In the genomic region with DNA sequence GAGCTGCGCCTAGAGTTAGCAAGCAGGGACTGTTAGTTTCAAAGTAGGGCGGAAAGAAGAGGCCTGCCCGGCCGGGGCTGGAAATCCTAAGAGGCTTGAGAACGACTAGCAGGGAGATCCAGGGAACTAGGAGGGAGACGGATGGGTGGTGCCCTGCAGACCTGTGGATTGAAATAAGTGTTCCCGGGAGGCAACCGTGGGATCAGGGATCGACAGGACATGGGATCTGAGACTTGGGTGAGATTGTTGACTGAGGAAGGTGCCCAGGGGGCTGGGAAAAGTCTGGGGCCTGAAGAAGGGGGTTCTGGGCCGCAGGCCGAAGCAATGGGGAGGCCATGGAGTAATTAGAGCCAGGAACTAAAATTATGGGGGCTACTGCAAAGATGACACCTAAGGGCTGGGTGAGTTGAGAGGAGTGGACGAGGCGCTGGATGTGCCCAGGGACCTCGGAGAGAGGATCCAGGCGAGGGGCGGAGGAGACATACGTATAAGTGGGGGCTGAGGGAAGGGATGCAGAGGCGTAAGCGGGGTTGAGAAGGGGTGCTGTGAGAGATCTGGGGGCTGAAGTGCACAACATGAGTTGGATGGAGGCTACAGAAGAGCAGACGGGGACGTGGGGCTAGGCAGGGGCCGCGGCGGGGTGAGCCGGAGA, we compare ENCODE assay signal across 9 cellular contexts. TPM values are rescaled to one million over a fixed set of nuclear protein-coding genes. Genes with fewer than 3 reads are reported as not detected.
A peak's percentile ranks its signal among the peaks of the same experiment; 100 is the strongest.
DNase-seq lines count a peak whose midpoint lies in the region; ATAC-seq, FAIRE-seq and TF ChIP-seq lines count a peak whose summit lies in the region.
"Had no signal": no experiment of that assay in that cellular context is flagged by ENCODE, and none has a peak within 500 bp of the region (broad histone marks: within the 10 kb centered on the region; RNA-seq: fewer than 3 reads in every experiment).

No MANE protein-coding gene starts in this region.

- H3K9me1 ChIP-seq in endothelial cell of umbilical vein (replicated peaks; ENCODE audit: control insufficient read depth, extremely low read depth, insufficient read depth, low read length) = no peaks in the 10 kb centered on the region

- H3K9ac ChIP-seq in endothelial cell of umbilical vein (replicated peaks; ENCODE audit: extremely low read depth, insufficient read depth, low read length) (peak overlapping the region; percentile 70), mucosa of rectum (ENCODE audit: low read depth in 1 of 2, low read length in 2 of 2) (peak overlapping the region; percentile 75 to 87)

- BruUV-seq in endothelial cell of umbilical vein (replicated peaks; lab: Mats Ljungman, UMichigan) = no TSS peak

- H3K36me3 ChIP-seq in HAP-1 (replicated peaks) (no peaks in the 10 kb centered on the region), endothelial cell of umbilical vein (ENCODE audit: control insufficient read depth in 2 of 2, extremely low read depth in 1 of 2, insufficient read depth in 2 of 2, low read length in 2 of 2) (no peaks in the 10 kb centered on the region), mucosa of rectum (ENCODE audit: control insufficient read depth in 2 of 2, insufficient read depth in 2 of 2, low read length in 2 of 2) (no peaks in the 10 kb centered on the region)

- peaks cover 3% of the 10 kb centered on the region; the same call in 1 of the 2 replicates for H3K27me3 ChIP-seq in HAP-1 (ENCODE audit: low read depth)
- H3K27me3 ChIP-seq in endothelial cell of umbilical vein (ENCODE audit: control insufficient read depth in 2 of 2, insufficient read depth in 2 of 2, low read length in 2 of 2) = no peaks in the 10 kb centered on the region
- H3K27me3 ChIP-seq in mucosa of rectum (ENCODE audit: control insufficient read depth in 2 of 2, insufficient read depth in 2 of 2, low read length in 2 of 2) = no peaks in the 10 kb centered on the region

- CTCF ChIA-PET in endothelial cell of umbilical vein (lab: Charles Lee) = no interaction called here

- H3K79me2 ChIP-seq in endothelial cell of umbilical vein (ENCODE audit: control insufficient read depth, insufficient read depth, low read length) = no peaks in the 10 kb centered on the region

- H3K27me3 Mint-ChIP-seq in stimulated activated memory B cell treated with anti-CD40 and anti-IgM and Interleukin-4, amounts not matched to agents 10 μg/mL and 1 μg/mL and 100 μg/mL, for 72 hours = no peaks in the 10 kb centered on the region
- no peaks in the 10 kb centered on the region for H3K27me3 Mint-ChIP-seq in chondrocyte (ENCODE audit: low read depth)

- no peaks in the 10 kb centered on the region for H4K20me1 ChIP-seq in endothelial cell of umbilical vein (replicated peaks; ENCODE audit: control insufficient read depth, extremely low read depth, insufficient read depth, low read length)

- no peak overlapping the region for H3K4me3 Mint-ChIP-seq in stimulated activated memory B cell treated with anti-CD40 and anti-IgM and Interleukin-4, amounts not matched to agents 10 μg/mL and 1 μg/mL and 100 μg/mL, for 72 hours
- H3K4me3 Mint-ChIP-seq in chondrocyte (ENCODE audit: unreplicated experiment) = no peak overlapping the region
- H3K4me3 Mint-ChIP-seq: activated T-cell treated with anti-CD3 and anti-CD28 coated beads, Interleukin-2, amount 50 U/mL, for 72 hours had no signal

- peak overlapping the region; percentile 62 for H3K4me3 ChIP-seq in HAP-1
- H3K4me3 ChIP-seq in endothelial cell of umbilical vein (replicated peaks in 1 of 3; ENCODE audit: insufficient read depth in 1 of 3, low read depth in 1 of 3, low read length in 3 of 3) = peak overlapping the region; percentile 73 to 93 (median 87)
- H3K4me3 ChIP-seq in mucosa of rectum (ENCODE audit: low read length in 2 of 2) = peak overlapping the region; percentile 92 to 97

- peak; percentile 78 for FAIRE-seq in endothelial cell of umbilical vein (lab: Jason Lieb, UNC)

- H3K27ac ChIP-seq in endothelial cell of umbilical vein (ENCODE audit: insufficient read depth, low read depth, low read length) (peak overlapping the region; percentile 6), mucosa of rectum (ENCODE audit: low read depth in 2 of 2, low read length in 2 of 2) (peak overlapping the region; percentile 68 to 87)

- H3K4me1 Mint-ChIP-seq in stimulated activated memory B cell treated with anti-CD40 and anti-IgM and Interleukin-4, amounts not matched to agents 10 μg/mL and 1 μg/mL and 100 μg/mL, for 72 hours = peaks cover 20% of the 10 kb centered on the region
- H3K4me1 Mint-ChIP-seq in chondrocyte (ENCODE audit: low read depth) = no peaks in the 10 kb centered on the region

- H3K9me3 ChIP-seq in HAP-1 (no peaks in the 10 kb centered on the region), endothelial cell of umbilical vein (replicated peaks; ENCODE audit: control insufficient read depth, insufficient read depth, low read length) (no peaks in the 10 kb centered on the region), mucosa of rectum (ENCODE audit: control insufficient read depth in 2 of 2, low read length in 2 of 2) (no peaks in the 10 kb centered on the region)

- POLR2A ChIA-PET in endothelial cell of umbilical vein (lab: Charles Lee) = no interaction called here

- no peaks in the 10 kb centered on the region for H3K9me3 Mint-ChIP-seq in stimulated activated memory B cell treated with anti-CD40 and anti-IgM and Interleukin-4, amounts not matched to agents 10 μg/mL and 1 μg/mL and 100 μg/mL, for 72 hours
- H3K9me3 Mint-ChIP-seq in chondrocyte (ENCODE audit: low read depth) = no peaks in the 10 kb centered on the region
- H3K9me3 Mint-ChIP-seq: activated T-cell treated with anti-CD3 and anti-CD28 coated beads, Interleukin-2, amount 50 U/mL, for 72 hours had no signal

- intact Hi-C loops in endothelial cell of umbilical vein (cut with micrococcal nuclease) = no loop called here

- H3K27ac Mint-ChIP-seq in stimulated activated memory B cell treated with anti-CD40 and anti-IgM and Interleukin-4, amounts not matched to agents 10 μg/mL and 1 μg/mL and 100 μg/mL, for 72 hours = no peak overlapping the region
- H3K27ac Mint-ChIP-seq in chondrocyte (ENCODE audit: unreplicated experiment) = no peak overlapping the region
- H3K27ac Mint-ChIP-seq: activated T-cell treated with anti-CD3 and anti-CD28 coated beads, Interleukin-2, amount 50 U/mL, for 72 hours had no signal

- H2AFZ ChIP-seq in endothelial cell of umbilical vein (ENCODE audit: low read depth, low read length) = peak overlapping the region; percentile 99

- in situ Hi-C loops in HAP-1 (cut with MboI; ENCODE audit: low sequenced_read_pairs) = no loop called here

- no peak for ATAC-seq in stimulated activated memory B cell treated with anti-CD40 and anti-IgM and Interleukin-4, amounts not matched to agents 10 μg/mL and 1 μg/mL and 100 μg/mL, for 72 hours

- dilution Hi-C loops in endothelial cell of umbilical vein (cut with MboI; ENCODE audit: extremely low pct_ligation_motif_present, low sequenced_read_pairs) = no loop called here

- peak; percentile 65 for DNase-seq in DMS 273 (lab: John Stamatoyannopoulos, UW; ENCODE audit: unreplicated experiment)
- no peak for DNase-seq in DMS 273 treated with DMSO at 0.1 percent for 48 hours (lab: John Stamatoyannopoulos, UW)
- DNase-seq in HAP-1 (ENCODE audit: low spot score in 2 of 2) = peak; percentile 55 to 66
- peak; percentile 41 for DNase-seq in NCI-H82 treated with DMSO at 0.1 percent for 48 hours (lab: John Stamatoyannopoulos, UW; ENCODE audit: unreplicated experiment)
- peak; percentile 52 for DNase-seq in endothelial cell of umbilical vein (ENCODE audit: low read depth, low spot score)
- DNase-seq in chondrocyte (ENCODE audit: low spot score) = no peak

- peak overlapping the region; percentile 89 for H3K4me2 ChIP-seq in endothelial cell of umbilical vein (ENCODE audit: insufficient read depth, low read length)

- H3K4me1 ChIP-seq in HAP-1 (peaks cover 8% of the 10 kb centered on the region), endothelial cell of umbilical vein (ENCODE audit: control insufficient read depth, extremely low read depth, insufficient read depth, low read length) (peaks cover 10% of the 10 kb centered on the region), mucosa of rectum (ENCODE audit: control insufficient read depth in 2 of 2, insufficient read depth in 2 of 2, low read length in 2 of 2) (peaks cover 11 to 12% of the 10 kb centered on the region in 2 donors)

- H3K36me3 Mint-ChIP-seq in stimulated activated memory B cell treated with anti-CD40 and anti-IgM and Interleukin-4, amounts not matched to agents 10 μg/mL and 1 μg/mL and 100 μg/mL, for 72 hours = peaks cover 9% of the 10 kb centered on the region
- H3K36me3 Mint-ChIP-seq in chondrocyte (ENCODE audit: low read depth) = no peaks in the 10 kb centered on the region

- TF ChIP-seq POLR2A in endothelial cell of umbilical vein (IDR thresholded peaks at IDR 0.05; ENCODE audit: low read depth, low read length) = no peak

- TF ChIP-seq CTCF in endothelial cell of umbilical vein (IDR thresholded peaks at IDR 0.05; ENCODE audit: extremely low read depth in 1 of 2, insufficient read depth in 1 of 2, low read depth in 1 of 2, low read length in 2 of 2) (no peak), chondrocyte (IDR thresholded peaks at IDR 0.05) (no peak)

TF ChIP-seq in endothelial cell of umbilical vein, 7 proteins besides CTCF, POLR2A, EP300 and RAD21 (continues in another document):
- TF ChIP-seq, protein P1, sequence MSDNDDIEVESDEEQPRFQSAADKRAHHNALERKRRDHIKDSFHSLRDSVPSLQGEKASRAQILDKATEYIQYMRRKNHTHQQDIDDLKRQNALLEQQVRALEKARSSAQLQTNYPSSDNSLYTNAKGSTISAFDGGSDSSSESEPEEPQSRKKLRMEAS (IDR thresholded peaks at IDR 0.05; ENCODE audit: insufficient read depth, insufficient read length) = no peak

RNA-seq across cellular contexts. Expression of a gene that starts 0.6 kb away (rescaled TPM):
- total RNA-seq in endothelial cell of umbilical vein (77.1 and 77.8 TPM in 2 replicates), chondrocyte (52.7 to 59.7 TPM (median 55.0 TPM) in 3 replicates)
- polyA plus RNA-seq in endothelial cell of umbilical vein = 65.1 and 85.2 TPM in 2 replicates
- 73.9 and 84.1 TPM in 2 replicates for polyA plus RNA-seq in endothelial cell of umbilical vein (2011; cell fraction: cytosol; rRNA removed)
- polyA plus RNA-seq in endothelial cell of umbilical vein (2011; cell fraction: nucleus; rRNA removed) = 185 and 187 TPM in 2 replicates
- 88.6 and 99.0 TPM in 2 replicates for polyA plus RNA-seq in endothelial cell of umbilical vein (2012)
- 86.3 and 93.2 TPM in 2 replicates for polyA minus RNA-seq in endothelial cell of umbilical vein
- 48.2 TPM for polyA minus RNA-seq in endothelial cell of umbilical vein (2011; cell fraction: cytosol; rRNA and poly(A)+ RNA removed)
- polyA minus RNA-seq in endothelial cell of umbilical vein (2011; cell fraction: nucleus; rRNA and poly(A)+ RNA removed) = 64.9 and 76.6 TPM in 2 replicates

RNA-seq across cellular contexts. Expression of a gene that starts 38.6 kb away (rescaled TPM):
- total RNA-seq in endothelial cell of umbilical vein = 0.44 and 0.62 TPM in 2 replicates
- 0.18 and 0.51 TPM in 2 replicates for polyA plus RNA-seq in endothelial cell of umbilical vein
- 0.01 and 0.03 TPM in 2 replicates for polyA plus RNA-seq in endothelial cell of umbilical vein (2011; cell fraction: cytosol; rRNA removed)
- polyA plus RNA-seq in endothelial cell of umbilical vein (2011; cell fraction: nucleus; rRNA removed) = 1.7 and 2.4 TPM in 2 replicates
- polyA plus RNA-seq in endothelial cell of umbilical vein (2012) = 0.16 and 0.24 TPM in 2 replicates
- 1.4 and 13.4 TPM in 2 replicates for polyA minus RNA-seq in endothelial cell of umbilical vein
- polyA minus RNA-seq in endothelial cell of umbilical vein (2011; cell fraction: cytosol; rRNA and poly(A)+ RNA removed) = not detected
- 4.6 and 5.1 TPM in 2 replicates for polyA minus RNA-seq in endothelial cell of umbilical vein (2011; cell fraction: nucleus; rRNA and poly(A)+ RNA removed)
- 0.10 to 0.92 TPM (median 0.28 TPM) in 3 replicates for total RNA-seq in chondrocyte

Comparison
In these comparisons a context has a peak if more than half of its experiments do, and no peak if none do; other contexts are left out.
1. DNase-seq: peak in DMS 273 (single experiment), HAP-1 (2 of 2), NCI-H82 treated with DMSO at 0.1 percent for 48 hours (single experiment) and endothelial cell of umbilical vein (single experiment); none in DMS 273 treated with DMSO at 0.1 percent for 48 hours (single experiment) and chondrocyte (single experiment).
2. Peak in every context shown above with its lines, with median percentiles within 50 percentile points of each other: H3K4me3 ChIP-seq.